4 cellular contexts compared by ENCODE assay signal in the genomic region with DNA sequence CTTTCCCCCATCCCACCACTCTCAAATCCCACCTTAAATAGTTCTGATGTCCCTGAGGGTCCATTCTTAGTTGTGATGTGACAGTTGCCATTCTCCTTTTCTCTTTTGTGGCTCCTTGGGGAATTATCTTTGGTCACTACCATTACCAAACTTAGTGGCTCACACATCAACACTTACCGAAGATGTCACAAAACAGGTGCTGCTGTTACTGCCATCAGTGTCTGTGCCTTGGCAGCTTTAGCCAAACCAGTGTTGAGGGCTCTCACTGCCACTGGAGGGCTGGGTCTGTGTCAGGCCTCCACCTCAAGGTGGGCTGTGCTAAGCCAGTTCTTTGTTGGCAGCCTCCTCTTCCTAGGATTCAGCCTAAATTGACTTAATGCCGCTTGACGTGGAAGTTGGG.
"Had no signal": no experiment of that assay in that cellular context is flagged by ENCODE, and none has a peak within 500 bp of the region (broad histone marks: within the 10 kb centered on the region; RNA-seq: fewer than 3 reads in every experiment).

No MANE protein-coding gene starts in this region.

- H3K4me3 Mint-ChIP-seq: GM23338, H9 had no signal

- DNase-seq: H9, HCEC 1CT, IMR-90 had no signal

- H3K4me2 ChIP-seq: GM23338 had no signal

- H2AFZ ChIP-seq: GM23338 had no signal

- H3K4me3 ChIP-seq: GM23338 had no signal

- ATAC-seq: GM23338 had no signal

- H3K9me3 Mint-ChIP-seq: GM23338, H9 had no signal

- H3K27ac Mint-ChIP-seq: GM23338, H9 had no signal
